Comparison of ENCODE assay signal across 29 cellular contexts in genomic region chr1:161259765-161260164, GRCh38. TPM values are rescaled to one million over a fixed set of nuclear protein-coding genes. Genes with fewer than 3 reads are reported as not detected.
DNase-seq lines count a peak whose midpoint lies in the region; ATAC-seq and TF ChIP-seq lines count a peak whose summit lies in the region.
"Had no signal": no experiment of that assay in that cellular context is flagged by ENCODE, and none has a peak within 500 bp of the region (broad histone marks: within the 10 kb centered on the region; RNA-seq: fewer than 3 reads in every experiment).

No MANE protein-coding gene starts in this region.

- H3K4me3 Mint-ChIP-seq in activated CD4-positive, alpha-beta T cell treated with anti-CD3 and anti-CD28 coated beads, Interleukin-2, amount 10 ng/mL, durations not matched to agents 24 days and 14 days, result peak overlapping the region; percentile 74
- peak overlapping the region; percentile 83 for H3K4me3 Mint-ChIP-seq in neural crest cell

- H3K9ac ChIP-seq in Karpas-422 (ENCODE audit: low read length), result no peak overlapping the region; the same call in 1 of the 2 replicates
- H3K9ac ChIP-seq: SK-N-SH had no signal

- H2AFZ ChIP-seq in Karpas-422 (ENCODE audit: low read length), result no peak overlapping the region

- H3K4me3 ChIP-seq in Karpas-422 (ENCODE audit: low read length), result no peak overlapping the region
- peak overlapping the region in 42 of 59 donors; percentile 4 to 77 (median 66) for H3K4me3 ChIP-seq in dorsolateral prefrontal cortex
- H3K4me3 ChIP-seq in spleen, result no peak overlapping the region

- H3K4me1 Mint-ChIP-seq in activated CD4-positive, alpha-beta T cell treated with anti-CD3 and anti-CD28 coated beads, Interleukin-2, amount 10 ng/mL, durations not matched to agents 24 days and 14 days, result peaks cover 9% of the 10 kb centered on the region
- H3K4me1 Mint-ChIP-seq in neural crest cell, result peaks cover 17% of the 10 kb centered on the region

- TF ChIP-seq CTCF in dorsolateral prefrontal cortex (IDR thresholded peaks at IDR 0.05 in 54 of 56, conservative IDR thresholded peaks at IDR 0.05 in 2 of 56; ENCODE audit: low read depth in 1 of 56, partially characterized antibody in 56 of 56) (no peak), neural crest cell (conservative IDR thresholded peaks at IDR 0.05) (no peak), spleen (IDR thresholded peaks at IDR 0.05 in 8 of 11, conservative IDR thresholded peaks at IDR 0.05 in 3 of 11) (no peak)

- H3K36me3 ChIP-seq in Karpas-422 (ENCODE audit: insufficient read depth, low read length) (no peaks in the 10 kb centered on the region), spleen (no peaks in the 10 kb centered on the region)
- H3K36me3 ChIP-seq: sigmoid colon, upper lobe of left lung had no signal

- H4K20me1 ChIP-seq in Karpas-422 (ENCODE audit: insufficient read depth, low read depth, low read length), result no peaks in the 10 kb centered on the region

- TF ChIP-seq POLR2A in spleen (IDR thresholded peaks at IDR 0.05), result no peak

- H3K79me2 ChIP-seq in Karpas-422 (ENCODE audit: low read length), result no peaks in the 10 kb centered on the region

- intact Hi-C loops in activated CD4-positive, alpha-beta T cell treated with anti-CD3 and anti-CD28 coated beads, Interleukin-2, amount 10 ng/mL, durations not matched to agents 24 days and 14 days (cut with micrococcal nuclease), result no loop called here
- intact Hi-C loops in dorsolateral prefrontal cortex (cut with DNase I), result no loop called here
- intact Hi-C loops in spleen (cut with DNase I; ENCODE audit: low total_unique reads), result no loop called here

- H3K9me2 ChIP-seq in Karpas-422 (replicated peaks; ENCODE audit: insufficient read depth, low read length), result no peaks in the 10 kb centered on the region
- H3K9me2 ChIP-seq: SK-N-SH had no signal

- ATAC-seq in HG02981 (IDR thresholded peaks at IDR 0.05; ENCODE audit: unreplicated experiment), result no peak
- ATAC-seq in GM18873 (IDR thresholded peaks at IDR 0.05; ENCODE audit: low FRiP score, unreplicated experiment), result no peak
- ATAC-seq: left colon had no signal

- DNase-seq in activated CD4-positive, alpha-beta T cell treated with anti-CD3 and anti-CD28 coated beads, Interleukin-2, amount 10 ng/mL, durations not matched to agents 24 days and 14 days, result no peak
- DNase-seq in activated CD4-positive, alpha-beta T cell treated with anti-CD3 and anti-CD28 coated beads, Interleukin-2, amount 50 U/mL, for 48 hours, result no peak
- no peak for DNase-seq in Karpas-422
- DNase-seq in dorsolateral prefrontal cortex, result no peak
- no peak for DNase-seq in neural crest cell (ENCODE audit: low read depth, low spot score)
- DNase-seq in spleen, result no peak
- DNase-seq: activated CD4-positive, alpha-beta T cell treated with anti-CD3 and anti-CD28 coated beads, Interleukin-2, amount 10 ng/mL, durations not matched to agents 7 days and 5 days; activated effector memory CD4-positive, alpha-beta T cell treated with anti-CD3 and anti-CD28 coated beads, Interleukin-2, amount 50 U/mL, for 16 hours; DND-41; GOT3; KBM-7; left colon; sigmoid colon; SK-N-SH; stimulated activated CD4-positive, alpha-beta T cell treated with anti-CD3 and anti-CD28 coated beads, Interleukin-15, amount 100 ng/mL, for 24 hours; T-helper 2 cell; upper lobe of left lung had no signal

- 77 to 95% (median 79%) methylated on average over 1 of the region's 1 CpG for WGBS in spleen, 5 donors

- H3K27me3 Mint-ChIP-seq in activated CD4-positive, alpha-beta T cell treated with anti-CD3 and anti-CD28 coated beads, Interleukin-2, amount 10 ng/mL, durations not matched to agents 24 days and 14 days, result peaks cover 62% of the 10 kb centered on the region
- H3K27me3 Mint-ChIP-seq in neural crest cell (ENCODE audit: low read depth), result peaks cover 58% of the 10 kb centered on the region

- peaks cover 27% of the 10 kb centered on the region for H3K9me3 Mint-ChIP-seq in activated CD4-positive, alpha-beta T cell treated with anti-CD3 and anti-CD28 coated beads, Interleukin-2, amount 10 ng/mL, durations not matched to agents 24 days and 14 days
- peaks cover 10% of the 10 kb centered on the region for H3K9me3 Mint-ChIP-seq in neural crest cell

- no peaks in the 10 kb centered on the region for H3K27me3 ChIP-seq in Karpas-422 (ENCODE audit: low read length)
- peaks cover 0 to 42% (median 11%) of the 10 kb centered on the region in 45 donors for H3K27me3 ChIP-seq in dorsolateral prefrontal cortex
- H3K27me3 ChIP-seq in spleen (replicated peaks in 1 of 7), result peaks cover 4 to 68% (median 31%) of the 10 kb centered on the region in 7 donors

- H3K27ac Mint-ChIP-seq in activated CD4-positive, alpha-beta T cell treated with anti-CD3 and anti-CD28 coated beads, Interleukin-2, amount 10 ng/mL, durations not matched to agents 24 days and 14 days, result no peak overlapping the region
- H3K27ac Mint-ChIP-seq in neural crest cell (ENCODE audit: unreplicated experiment), result no peak overlapping the region
- H3K27ac Mint-ChIP-seq: activated CD4-positive, alpha-beta T cell treated with anti-CD3 and anti-CD28 coated beads, Interleukin-2, amount 10 ng/mL, durations not matched to agents 7 days and 5 days; progenitor cell of endocrine pancreas had no signal

- H3K4me1 ChIP-seq in Karpas-422 (ENCODE audit: low read length), result peaks cover 26% of the 10 kb centered on the region
- peaks cover 0 to 16% (median 12%) of the 10 kb centered on the region in 6 donors for H3K4me1 ChIP-seq in spleen

- H3K4me2 ChIP-seq in Karpas-422 (ENCODE audit: low read depth, low read length, poor library complexity, severe bottlenecking), result peak overlapping the region; percentile 60

- H3K36me3 Mint-ChIP-seq in activated CD4-positive, alpha-beta T cell treated with anti-CD3 and anti-CD28 coated beads, Interleukin-2, amount 10 ng/mL, durations not matched to agents 24 days and 14 days (ENCODE audit: low read depth), result peaks cover 11% of the 10 kb centered on the region
- H3K36me3 Mint-ChIP-seq in neural crest cell (ENCODE audit: low read depth), result peaks cover 6% of the 10 kb centered on the region

- H3K27ac ChIP-seq in Karpas-422 (ENCODE audit: low read length), result no peak overlapping the region
- no peak overlapping the region for H3K27ac ChIP-seq in dorsolateral prefrontal cortex
- no peak overlapping the region for H3K27ac ChIP-seq in spleen
- H3K27ac ChIP-seq: 22Rv1, upper lobe of left lung had no signal

- H3K9me3 ChIP-seq in Karpas-422 (ENCODE audit: low read length), result no peaks in the 10 kb centered on the region; the same call in 1 of the 2 replicates
- H3K9me3 ChIP-seq in spleen, result peaks cover 0 to 22% (median 17%) of the 10 kb centered on the region in 8 donors

RNA-seq across cellular contexts. Expression of gene PCP4L1, which starts 1.2 kb away (rescaled TPM):
- 0.14 TPM in 1 of 2 replicates, not detected in the other for total RNA-seq in activated CD4-positive, alpha-beta T cell treated with anti-CD3 and anti-CD28 coated beads, Interleukin-2, amount 10 ng/mL, durations not matched to agents 24 days and 14 days
- 0.14 TPM in 1 of 2 replicates, not detected in the other for total RNA-seq in Karpas-422 (2014; rRNA removed; shearing (Covaris generic); ENCODE audit: low replicate concordance)
- total RNA-seq in dorsolateral prefrontal cortex, result 10 to 100 TPM in 119 of 120 experiments, 1 to 10 TPM in 1; 6.1 to 57.2 (median 31.0) TPM
- total RNA-seq in neural crest cell, result 0.16 and 0.20 TPM in 2 replicates
- total RNA-seq in spleen, result under 1 TPM in 2 of 7 donors, not detected in 5; 0.20 to 0.26 TPM
- polyA plus RNA-seq in spleen, result under 1 TPM in 2 of 3 donors, not detected in 1; 0.19 to 0.20 TPM
- total RNA-seq: dermis microvascular lymphatic vessel endothelial cell, endothelial cell of umbilical vein, glomerular endothelial cell, myocyte, OCI-LY7, subcutaneous adipose tissue had no signal
- polyA plus RNA-seq: endothelial cell of umbilical vein, SK-N-SH had no signal

RNA-seq across cellular contexts. Expression of gene NR1I3, which starts 21.8 kb away (rescaled TPM):
- total RNA-seq in activated CD4-positive, alpha-beta T cell treated with anti-CD3 and anti-CD28 coated beads, Interleukin-2, amount 10 ng/mL, durations not matched to agents 24 days and 14 days, result not detected in 2 replicates
- total RNA-seq in Karpas-422 (2014; rRNA removed; shearing (Covaris generic); ENCODE audit: low replicate concordance), result not detected in 2 replicates
- total RNA-seq in dorsolateral prefrontal cortex (1 to 10 TPM in 1 of 120 experiments, under 1 TPM in 7, not detected in 112; 0.27 to 1.7 (median 0.59) TPM), neural crest cell (not detected in 2 replicates), spleen (not detected)
- polyA plus RNA-seq in spleen, result under 1 TPM in 2 of 3 donors, not detected in 1; 0.06 to 0.11 TPM
- total RNA-seq: activated CD4-positive, alpha-beta T cell treated with anti-CD3 and anti-CD28 coated beads, Interleukin-2, amount 10 ng/mL, durations not matched to agents 7 days and 5 days; bronchial epithelial cell; dermis microvascular lymphatic vessel endothelial cell; endothelial cell of umbilical vein; glomerular endothelial cell; HT1080; myocyte; OCI-LY7; progenitor cell of endocrine pancreas; sigmoid colon; subcutaneous adipose tissue; upper lobe of left lung had no signal
- polyA plus RNA-seq: endothelial cell of umbilical vein, SK-N-SH had no signal

RNA-seq across cellular contexts. Expression of gene TOMM40L, which starts 33.9 kb away (rescaled TPM):
- total RNA-seq in activated CD4-positive, alpha-beta T cell treated with anti-CD3 and anti-CD28 coated beads, Interleukin-2, amount 10 ng/mL, durations not matched to agents 24 days and 14 days, result 25.6 and 28.4 TPM in 2 replicates
- 9.5 and 12.6 TPM in 2 replicates for total RNA-seq in Karpas-422 (2014; rRNA removed; shearing (Covaris generic); ENCODE audit: low replicate concordance)
- total RNA-seq in dorsolateral prefrontal cortex (10 to 100 TPM; 20.2 to 44.3 (median 32.3) TPM), neural crest cell (17.2 and 17.9 TPM in 2 replicates), spleen (10 to 100 TPM in 5 of 7 donors, 1 to 10 TPM in 2; 8.3 to 15.3 (median 10.7) TPM)
- 1 to 10 TPM; 6.2 to 8.9 (median 6.5) TPM for polyA plus RNA-seq in spleen

RNA-seq across cellular contexts. Expression of gene APOA2, which starts 36.3 kb away (rescaled TPM):
- not detected in 2 replicates for total RNA-seq in activated CD4-positive, alpha-beta T cell treated with anti-CD3 and anti-CD28 coated beads, Interleukin-2, amount 10 ng/mL, durations not matched to agents 24 days and 14 days
- total RNA-seq in Karpas-422 (2014; rRNA removed; shearing (Covaris generic); ENCODE audit: low replicate concordance), result not detected in 2 replicates
- total RNA-seq in dorsolateral prefrontal cortex, result not detected
- total RNA-seq in neural crest cell, result not detected in 2 replicates
- not detected for total RNA-seq in spleen
- under 1 TPM in 1 of 3 donors, not detected in 2; 0.29 TPM for polyA plus RNA-seq in spleen
- total RNA-seq: activated CD4-positive, alpha-beta T cell treated with anti-CD3 and anti-CD28 coated beads, Interleukin-2, amount 10 ng/mL, durations not matched to agents 7 days and 5 days; bronchial epithelial cell; dermis microvascular lymphatic vessel endothelial cell; endothelial cell of umbilical vein; glomerular endothelial cell; HT1080; left colon; myocyte; OCI-LY7; sigmoid colon; subcutaneous adipose tissue had no signal
- polyA plus RNA-seq: endothelial cell of umbilical vein, SK-N-SH had no signal

RNA-seq across cellular contexts. Expression of gene FCER1G, which starts 44.7 kb away (rescaled TPM):
- 0.63 TPM in 1 of 2 replicates, not detected in the other for total RNA-seq in activated CD4-positive, alpha-beta T cell treated with anti-CD3 and anti-CD28 coated beads, Interleukin-2, amount 10 ng/mL, durations not matched to agents 24 days and 14 days
- not detected in 2 replicates for total RNA-seq in Karpas-422 (2014; rRNA removed; shearing (Covaris generic); ENCODE audit: low replicate concordance)
- total RNA-seq in dorsolateral prefrontal cortex (10 to 100 TPM in 76 of 120 experiments, 1 to 10 TPM in 44; 1.7 to 86.4 (median 12.9) TPM), neural crest cell (0.93 and 1.6 TPM in 2 replicates), spleen (100 to 1,000 TPM; 167 to 402 (median 268) TPM)
- 100 to 1,000 TPM; 148 to 236 (median 202) TPM for polyA plus RNA-seq in spleen
- total RNA-seq: glomerular endothelial cell, myocyte had no signal

Comparison
In these comparisons a context has a peak if more than half of its experiments do, and no peak if none do; other contexts are left out.
1. H3K4me3 ChIP-seq: peak in dorsolateral prefrontal cortex (42 of 59); none in Karpas-422 (single experiment) and spleen (0 of 8).